ENCODE assay signal across 9 cellular contexts in the genomic region with DNA sequence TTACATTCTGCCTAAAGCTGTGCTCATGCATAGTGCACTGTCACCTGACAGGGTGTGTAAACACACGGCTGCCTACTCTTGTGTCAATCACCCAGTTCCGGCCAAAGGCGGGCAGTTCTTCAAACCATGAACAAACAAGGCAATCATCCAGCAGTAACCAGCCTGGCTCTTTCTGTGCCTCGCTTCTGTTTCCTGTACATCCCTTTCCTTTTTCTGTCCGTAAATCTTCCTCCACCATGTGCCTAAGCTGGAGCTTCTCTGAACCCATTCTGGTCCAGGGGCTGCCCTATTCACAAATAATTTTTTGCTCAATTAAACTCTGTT.
DNase-seq lines count a peak whose midpoint lies in the region; ATAC-seq, FAIRE-seq and TF ChIP-seq lines count a peak whose summit lies in the region.
"Had no signal": no experiment of that assay in that cellular context is flagged by ENCODE, and none has a peak within 500 bp of the region (broad histone marks: within the 10 kb centered on the region; RNA-seq: fewer than 3 reads in every experiment).

No MANE protein-coding gene starts in this region.

- no peak for FAIRE-seq in frontal cortex (lab: Jason Lieb, UNC)

- H3K9me3 ChIP-seq in esophagus (ENCODE audit: control insufficient read depth in 2 of 2, insufficient read depth in 1 of 2, low read depth in 1 of 2, low read length in 1 of 2) (peaks cover 0 to 4% of the 10 kb centered on the region in 2 donors), gastrocnemius medialis (no peaks in the 10 kb centered on the region), adrenal gland (replicated peaks in 1 of 3) (no peaks in the 10 kb centered on the region)

- H3K4me3 ChIP-seq in esophagus (ENCODE audit: low read depth in 1 of 2, low read length in 2 of 2) (no peak overlapping the region), gastrocnemius medialis (no peak overlapping the region), adrenal gland (no peak overlapping the region)

- DNase-seq in NCI-H526 treated with DMSO at 0.1 percent for 48 hours (lab: John Stamatoyannopoulos, UW) (peak; percentile 77), gastrocnemius medialis (no peak), adrenal gland (no peak), frontal cortex (ENCODE audit: low spot score in 2 of 2) (no peak)
- DNase-seq: stimulated activated CD4-positive, alpha-beta T cell treated with anti-CD3 and anti-CD28 coated beads, Interleukin-4, amount 100 ng/mL, for 4 hours had no signal

- WGBS in esophagus, 2 donors = 54 to 56% methylated on average over 5 of the region's 5 CpGs
- 79 to 95% (median 83%) methylated on average over 5 of the region's 5 CpGs for WGBS in adrenal gland, 4 donors

- in situ Hi-C loops in gastrocnemius medialis (cut with MboI; ENCODE audit: low sequenced_read_pairs in 4 of 4) = no loop called here

- ATAC-seq in HG03469 (IDR thresholded peaks at IDR 0.05; ENCODE audit: unreplicated experiment) = peak; percentile 85
- no peak for ATAC-seq in gastrocnemius medialis
- no peak for ATAC-seq in HG03280 (IDR thresholded peaks at IDR 0.05; ENCODE audit: unreplicated experiment)
- ATAC-seq in HG03097 (IDR thresholded peaks at IDR 0.05; ENCODE audit: low FRiP score, unreplicated experiment) = no peak

- H3K27ac ChIP-seq in esophagus (ENCODE audit: low read depth in 2 of 2, low read length in 1 of 2) (peak overlapping the region; percentile 32 to 59), gastrocnemius medialis (peak overlapping the region; percentile 5 to 64 (median 55)), adrenal gland (no peak overlapping the region)

- H3K36me3 ChIP-seq in esophagus (ENCODE audit: control insufficient read depth in 2 of 2, insufficient read depth in 2 of 2, low read length in 1 of 2) = no peaks in the 10 kb centered on the region
- H3K36me3 ChIP-seq in gastrocnemius medialis = no peaks in the 10 kb centered on the region
- H3K36me3 ChIP-seq in adrenal gland (replicated peaks in 1 of 2) = no peaks in the 10 kb centered on the region

- TF ChIP-seq POLR2A in gastrocnemius medialis (IDR thresholded peaks at IDR 0.05) = no peak
- no peak for TF ChIP-seq POLR2A in adrenal gland (IDR thresholded peaks at IDR 0.05)

- H3K4me1 ChIP-seq in esophagus (ENCODE audit: control insufficient read depth in 2 of 2, insufficient read depth in 2 of 2, low read length in 1 of 2) = peaks cover 3 to 4% of the 10 kb centered on the region in 2 donors
- H3K4me1 ChIP-seq in gastrocnemius medialis = no peaks in the 10 kb centered on the region
- H3K4me1 ChIP-seq in adrenal gland (replicated peaks in 1 of 2) = no peaks in the 10 kb centered on the region

- TF ChIP-seq CTCF in gastrocnemius medialis (IDR thresholded peaks at IDR 0.05 in 4 of 5, conservative IDR thresholded peaks at IDR 0.05 in 1 of 5) (no peak), adrenal gland (IDR thresholded peaks at IDR 0.05) (no peak)

- intact Hi-C loops in gastrocnemius medialis (cut with DNase I; ENCODE audit: low total_unique reads) = no loop called here
- intact Hi-C loops in adrenal gland (cut with DNase I) = no loop called here

- no peaks in the 10 kb centered on the region for H3K27me3 ChIP-seq in esophagus (ENCODE audit: control insufficient read depth in 1 of 2, insufficient read depth in 2 of 2, low read length in 2 of 2)
- no peaks in the 10 kb centered on the region for H3K27me3 ChIP-seq in gastrocnemius medialis
- H3K27me3 ChIP-seq in adrenal gland = no peaks in the 10 kb centered on the region

Comparison
In these comparisons a context has a peak if more than half of its experiments do, and no peak if none do; other contexts are left out.
1. H3K27ac ChIP-seq: peak in esophagus (2 of 2) and gastrocnemius medialis (4 of 4); none in adrenal gland (0 of 5).